ENCODE assay signal across 21 cellular contexts in genomic region chr1:181257117-181257516, GRCh38.
DNase-seq lines count a peak whose midpoint lies in the region; ATAC-seq and TF ChIP-seq lines count a peak whose summit lies in the region.
"Had no signal": no experiment of that assay in that cellular context is flagged by ENCODE, and none has a peak within 500 bp of the region (broad histone marks: within the 10 kb centered on the region; RNA-seq: fewer than 3 reads in every experiment).

No MANE protein-coding gene starts in this region.

- peaks cover 15% of the 10 kb centered on the region for H3K27me3 Mint-ChIP-seq in MCF 10A (ENCODE audit: insufficient read depth, unreplicated experiment)
- H3K27me3 Mint-ChIP-seq in endothelial cell (ENCODE audit: unreplicated experiment) = peaks cover 11% of the 10 kb centered on the region
- peaks cover 3% of the 10 kb centered on the region for H3K27me3 Mint-ChIP-seq in activated CD4-positive, alpha-beta T cell treated with anti-CD3 and anti-CD28 coated beads, Interleukin-2, amount 10 ng/mL, durations not matched to agents 24 days and 14 days
- H3K27me3 Mint-ChIP-seq: activated CD4-positive, alpha-beta T cell treated with anti-CD3 and anti-CD28 coated beads for 36 hours had no signal

- no peak overlapping the region for H3K9ac ChIP-seq in mammary epithelial cell (ENCODE audit: insufficient read depth, low read length)

- H3K27ac Mint-ChIP-seq in MCF 10A (ENCODE audit: low read depth, unreplicated experiment) (peak overlapping the region; percentile 10), endothelial cell (ENCODE audit: unreplicated experiment) (no peak overlapping the region)
- no peak overlapping the region for H3K27ac Mint-ChIP-seq in activated CD4-positive, alpha-beta T cell treated with anti-CD3 and anti-CD28 coated beads, Interleukin-2, amount 10 ng/mL, durations not matched to agents 24 days and 14 days
- H3K27ac Mint-ChIP-seq: activated CD4-positive, alpha-beta T cell treated with anti-CD3 and anti-CD28 coated beads for 36 hours; activated T-helper 1 cell treated with anti-CD3 and anti-CD28 coated beads, Interleukin-12 subunit alpha, Interleukin-12 subunit beta, Interleukin-2, Interleukin-4 antibody, amounts not matched to agents 30 ng/mL and 10 ng/mL and 1 ng/mL, durations not matched to agents 14 hours and 24 hours and 36 hours; CD14-positive monocyte; T-helper 1 cell treated with Interleukin-12 subunit alpha and Interleukin-12 subunit beta and Interleukin-4 antibody, amounts not matched to agents 30 μg/mL and 1 μg/mL, for 36 hours had no signal

- H3K9me3 Mint-ChIP-seq in MCF 10A (ENCODE audit: unreplicated experiment) = no peaks in the 10 kb centered on the region
- peaks cover 9% of the 10 kb centered on the region for H3K9me3 Mint-ChIP-seq in endothelial cell (ENCODE audit: unreplicated experiment)
- H3K9me3 Mint-ChIP-seq in activated CD4-positive, alpha-beta T cell treated with anti-CD3 and anti-CD28 coated beads, Interleukin-2, amount 10 ng/mL, durations not matched to agents 24 days and 14 days = peaks cover 10% of the 10 kb centered on the region

- dilution Hi-C loops in mammary epithelial cell (cut with HindIII; ENCODE audit: low sequenced_read_pairs) = no loop called here

- no peaks in the 10 kb centered on the region for H3K79me2 ChIP-seq in mammary epithelial cell (ENCODE audit: insufficient read depth, low read length)

- POLR2A ChIA-PET in MCF 10A (lab: Yijun Ruan, JAX) = interaction anchor here (2.0 kb wide), 1 partner anchor 8 kb away, joined by 5 read pairs; no protein-coding TSS in a partner anchor

- intact Hi-C loops in MCF 10A (cut with micrococcal nuclease) (loop anchor here (5.0 kb wide), 1 partner anchor 65 kb away; no protein-coding TSS in a partner anchor), mammary epithelial cell (cut with micrococcal nuclease) (loop anchor here (5.0 kb wide), 1 partner anchor 965 kb away; no protein-coding TSS in a partner anchor)
- intact Hi-C loops in activated CD4-positive, alpha-beta T cell treated with anti-CD3 and anti-CD28 coated beads, Interleukin-2, amount 10 ng/mL, durations not matched to agents 24 days and 14 days (cut with micrococcal nuclease) = no loop called here

- ATAC-seq in GM21723 (IDR thresholded peaks at IDR 0.05; ENCODE audit: unreplicated experiment) (peak; percentile 57), HG03139 (IDR thresholded peaks at IDR 0.05; ENCODE audit: unreplicated experiment) (peak; percentile 92)
- ATAC-seq: activated CD4-positive, alpha-beta T cell treated with anti-CD3 and anti-CD28 coated beads for 36 hours; heart right ventricle; mucosa of descending colon; pancreas had no signal

- no peaks in the 10 kb centered on the region for H4K20me1 ChIP-seq in mammary epithelial cell (ENCODE audit: insufficient read depth, low read length)

- peaks cover 22% of the 10 kb centered on the region for H3K4me1 ChIP-seq in mammary epithelial cell (ENCODE audit: insufficient read depth, low read length)
- H3K4me1 ChIP-seq: heart right ventricle, pancreas had no signal

- DNase-seq in MCF 10A (ENCODE audit: unreplicated experiment) (no peak), mammary epithelial cell (no peak), endothelial cell (ENCODE audit: low spot score) (no peak), NCI-H82 treated with DMSO at 0.1 percent for 48 hours (lab: John Stamatoyannopoulos, UW; ENCODE audit: unreplicated experiment) (no peak), DMS153 (lab: John Stamatoyannopoulos, UW) (no peak)
- DNase-seq in activated CD4-positive, alpha-beta T cell treated with anti-CD3 and anti-CD28 coated beads, Interleukin-2, amount 10 ng/mL, durations not matched to agents 24 days and 14 days = no peak
- DNase-seq: activated CD4-positive, alpha-beta T cell treated with anti-CD3 and anti-CD28 coated beads for 36 hours; amniotic stem cell; erythroblast; heart right ventricle; mucosa of descending colon; NCI-H2029 treated with DMSO at 0.1 percent for 48 hours; NCI-H774; pancreas; RPMI8226 had no signal

- BruUV-seq in MCF 10A (replicated peaks; lab: Mats Ljungman, UMichigan) = no TSS peak
- no TSS peak for BruUV-seq in mammary epithelial cell (replicated peaks; lab: Mats Ljungman, UMichigan)

- peaks cover 40% of the 10 kb centered on the region for H3K4me1 Mint-ChIP-seq in MCF 10A (ENCODE audit: insufficient read depth, unreplicated experiment)
- no peaks in the 10 kb centered on the region for H3K4me1 Mint-ChIP-seq in endothelial cell (ENCODE audit: unreplicated experiment)
- no peaks in the 10 kb centered on the region for H3K4me1 Mint-ChIP-seq in activated CD4-positive, alpha-beta T cell treated with anti-CD3 and anti-CD28 coated beads, Interleukin-2, amount 10 ng/mL, durations not matched to agents 24 days and 14 days
- H3K4me1 Mint-ChIP-seq: activated CD4-positive, alpha-beta T cell treated with anti-CD3 and anti-CD28 coated beads for 36 hours; CD14-positive monocyte had no signal

- H2AFZ ChIP-seq in mammary epithelial cell (ENCODE audit: low read depth, low read length) = no peak overlapping the region

- no peak overlapping the region for H3K27ac ChIP-seq in mammary epithelial cell (ENCODE audit: insufficient read depth, low read depth, low read length)
- H3K27ac ChIP-seq: 22Rv1, heart right ventricle, pancreas had no signal

- H3K36me3 Mint-ChIP-seq in MCF 10A (ENCODE audit: insufficient read depth, unreplicated experiment) = no peaks in the 10 kb centered on the region
- H3K36me3 Mint-ChIP-seq in endothelial cell (ENCODE audit: low read depth, unreplicated experiment) = peaks cover 4% of the 10 kb centered on the region
- H3K36me3 Mint-ChIP-seq in activated CD4-positive, alpha-beta T cell treated with anti-CD3 and anti-CD28 coated beads, Interleukin-2, amount 10 ng/mL, durations not matched to agents 24 days and 14 days (ENCODE audit: low read depth) = no peaks in the 10 kb centered on the region
- H3K36me3 Mint-ChIP-seq: CD14-positive monocyte had no signal

- in situ Hi-C loops in mammary epithelial cell (cut with MboI; ENCODE audit: low sequenced_read_pairs in 2 of 2) = no loop called here

- H3K9me3 ChIP-seq in mammary epithelial cell (replicated peaks; ENCODE audit: insufficient read depth, low read length) = no peaks in the 10 kb centered on the region
- H3K9me3 ChIP-seq: pancreas had no signal

- no peak overlapping the region for H3K4me3 Mint-ChIP-seq in MCF 10A (ENCODE audit: unreplicated experiment)
- H3K4me3 Mint-ChIP-seq in endothelial cell (ENCODE audit: unreplicated experiment) = no peak overlapping the region
- H3K4me3 Mint-ChIP-seq in activated CD4-positive, alpha-beta T cell treated with anti-CD3 and anti-CD28 coated beads, Interleukin-2, amount 10 ng/mL, durations not matched to agents 24 days and 14 days = no peak overlapping the region
- H3K4me3 Mint-ChIP-seq: activated CD4-positive, alpha-beta T cell treated with anti-CD3 and anti-CD28 coated beads for 36 hours; activated T-helper 1 cell treated with anti-CD3 and anti-CD28 coated beads, Interleukin-12 subunit alpha, Interleukin-12 subunit beta, Interleukin-2, Interleukin-4 antibody, amounts not matched to agents 30 ng/mL and 10 ng/mL and 1 ng/mL, durations not matched to agents 14 hours and 24 hours and 36 hours; CD14-positive monocyte; T-helper 1 cell treated with Interleukin-12 subunit alpha and Interleukin-12 subunit beta and Interleukin-4 antibody, amounts not matched to agents 30 μg/mL and 1 μg/mL, for 36 hours had no signal

- TF ChIP-seq CTCF in MCF 10A (IDR thresholded peaks at IDR 0.05; ENCODE audit: unreplicated experiment) (no peak), mammary epithelial cell (conservative IDR thresholded peaks at IDR 0.05 in 1 of 2, IDR thresholded peaks at IDR 0.05 in 1 of 2; ENCODE audit: extremely low read depth in 1 of 2, insufficient read depth in 1 of 2, low read depth in 1 of 2, low read length in 2 of 2) (no peak), endothelial cell (IDR thresholded peaks at IDR 0.05; ENCODE audit: unreplicated experiment) (no peak)

- no peaks in the 10 kb centered on the region for H3K27me3 ChIP-seq in mammary epithelial cell (ENCODE audit: insufficient read depth, low read length)
- H3K27me3 ChIP-seq: pancreas had no signal

- H3K4me3 ChIP-seq in mammary epithelial cell (replicated peaks in 1 of 3; ENCODE audit: insufficient read depth in 1 of 3, low read depth in 2 of 3, low read length in 3 of 3) = no peak overlapping the region
- H3K4me3 ChIP-seq: heart right ventricle, mucosa of descending colon, pancreas had no signal

- H3K36me3 ChIP-seq in mammary epithelial cell (ENCODE audit: insufficient read depth, low read length) = no peaks in the 10 kb centered on the region
- H3K36me3 ChIP-seq: heart right ventricle, pancreas had no signal

- 99% methylated on average over 5 of the region's 5 CpGs for WGBS in mammary epithelial cell (ENCODE audit: low coverage, missing lambda C conversion rate)

- no peak overlapping the region for H3K4me2 ChIP-seq in mammary epithelial cell (ENCODE audit: insufficient read depth, low read depth, low read length)

- CTCF ChIA-PET in MCF 10A (lab: Yijun Ruan, JAX) = interaction anchor here (0.6 to 1.4 kb wide), 4 partner anchors 12 to 166 kb away, joined by 3 to 7 read pairs (median 3); no protein-coding TSS in a partner anchor
- CTCF ChIA-PET in mammary epithelial cell (lab: Charles Lee; ENCODE audit: low non-redundant PET) = no interaction called here
